11 cellular contexts compared by ENCODE assay signal in genomic region chr1:230916607-230917283, GRCh38.
"Had no signal": no experiment of that assay in that cellular context is flagged by ENCODE, and none has a peak within 500 bp of the region (broad histone marks: within the 10 kb centered on the region; RNA-seq: fewer than 3 reads in every experiment).

No MANE protein-coding gene starts in this region.

- H3K4me1 Mint-ChIP-seq: activated B cell treated with CpG ODN at 0.5 μM for 24 hours, T-cell had no signal

- H3K4me3 Mint-ChIP-seq: activated B cell treated with CpG ODN at 0.5 μM for 24 hours; activated CD4-positive, alpha-beta T cell treated with anti-CD3 and anti-CD28 coated beads for 36 hours; activated naive CD4-positive, alpha-beta T cell treated with anti-CD3 and anti-CD28 coated beads for 36 hours; activated naive CD8-positive, alpha-beta T cell treated with anti-CD3 and anti-CD28 coated beads, Interleukin-2, amount 50 U/mL, for 24 hours; naive thymus-derived CD4-positive, alpha-beta T cell; neural crest cell; T-cell had no signal

- ATAC-seq: activated naive CD8-positive, alpha-beta T cell treated with anti-CD3 and anti-CD28 coated beads, Interleukin-2, amount 50 U/mL, for 24 hours had no signal

- H3K27me3 Mint-ChIP-seq: activated B cell treated with CpG ODN at 0.5 μM for 24 hours; activated CD4-positive, alpha-beta T cell treated with anti-CD3 and anti-CD28 coated beads for 36 hours; activated naive CD8-positive, alpha-beta T cell treated with anti-CD3 and anti-CD28 coated beads, Interleukin-2, amount 50 U/mL, for 24 hours; naive thymus-derived CD4-positive, alpha-beta T cell; T-cell had no signal

- H3K9me3 Mint-ChIP-seq: activated B cell treated with CpG ODN at 0.5 μM for 24 hours; activated naive CD4-positive, alpha-beta T cell treated with anti-CD3 and anti-CD28 coated beads for 36 hours; activated naive CD8-positive, alpha-beta T cell treated with anti-CD3 and anti-CD28 coated beads, Interleukin-2, amount 50 U/mL, for 24 hours; naive thymus-derived CD4-positive, alpha-beta T cell; neural crest cell; T-cell had no signal

- H3K27ac Mint-ChIP-seq: activated CD4-positive, alpha-beta T cell treated with anti-CD3 and anti-CD28 coated beads for 36 hours; activated naive CD4-positive, alpha-beta T cell treated with anti-CD3 and anti-CD28 coated beads for 36 hours; activated naive CD8-positive, alpha-beta T cell treated with anti-CD3 and anti-CD28 coated beads, Interleukin-2, amount 50 U/mL, for 24 hours; T-cell had no signal

- H3K27ac ChIP-seq: body of pancreas, lower lobe of right lung, sigmoid colon, upper lobe of left lung had no signal
